Comparison of ENCODE assay signal across 17 cellular contexts in genomic region chr18:36590621-36591580, GRCh38.
"Had no signal": no experiment of that assay in that cellular context is flagged by ENCODE, and none has a peak within 500 bp of the region (broad histone marks: within the 10 kb centered on the region; RNA-seq: fewer than 3 reads in every experiment).

No MANE protein-coding gene starts in this region.

- H3K27ac ChIP-seq: gastrocnemius medialis, lower lobe of right lung, pancreas, tibial nerve, vagina had no signal

- H3K4me3 ChIP-seq: cardiac muscle cell, gastrocnemius medialis, heart right ventricle, lower lobe of right lung, pancreas, tibial nerve, vagina had no signal

- H3K27me3 Mint-ChIP-seq: activated naive CD8-positive, alpha-beta T cell treated with anti-CD3 and anti-CD28 coated beads, Interleukin-2, amount 50 U/mL, for 24 hours; activated T-helper 17 cell treated with anti-CD3 and anti-CD28 coated beads, Interleukin-2, amount 50 U/mL, for 72 hours had no signal

- H3K27me3 ChIP-seq: cardiac muscle cell, gastrocnemius medialis, heart right ventricle, pancreas, tibial nerve, vagina had no signal

- H3K4me1 Mint-ChIP-seq: activated naive CD8-positive, alpha-beta T cell treated with anti-CD3 and anti-CD28 coated beads, Interleukin-2, amount 50 U/mL, for 24 hours; activated T-helper 17 cell treated with anti-CD3 and anti-CD28 coated beads, Interleukin-2, amount 50 U/mL, for 72 hours had no signal

- H3K9me3 Mint-ChIP-seq: activated naive CD8-positive, alpha-beta T cell treated with anti-CD3 and anti-CD28 coated beads, Interleukin-2, amount 50 U/mL, for 24 hours; activated T-helper 17 cell treated with anti-CD3 and anti-CD28 coated beads, Interleukin-2, amount 50 U/mL, for 72 hours; neural crest cell; stimulated activated effector memory CD8-positive, alpha-beta T cell treated with anti-CD3 and anti-CD28 coated beads, Interleukin-12 subunit alpha, Interleukin-12 subunit beta, amount 100 ng/mL, for 72 hours had no signal

- H3K27ac Mint-ChIP-seq: activated naive CD8-positive, alpha-beta T cell treated with anti-CD3 and anti-CD28 coated beads, Interleukin-2, amount 50 U/mL, for 24 hours; activated T-helper 17 cell treated with anti-CD3 and anti-CD28 coated beads, Interleukin-2, amount 50 U/mL, for 72 hours; stimulated activated effector memory CD8-positive, alpha-beta T cell treated with anti-CD3 and anti-CD28 coated beads, Interleukin-12 subunit alpha, Interleukin-12 subunit beta, amount 100 ng/mL, for 72 hours had no signal

- H3K36me3 Mint-ChIP-seq: stimulated activated effector memory CD8-positive, alpha-beta T cell treated with anti-CD3 and anti-CD28 coated beads, Interleukin-12 subunit alpha, Interleukin-12 subunit beta, amount 100 ng/mL, for 72 hours had no signal

- H3K9me3 ChIP-seq: gastrocnemius medialis, heart right ventricle, lower lobe of right lung, pancreas, tibial nerve, vagina had no signal

- H3K4me3 Mint-ChIP-seq: activated naive CD8-positive, alpha-beta T cell treated with anti-CD3 and anti-CD28 coated beads, Interleukin-2, amount 50 U/mL, for 24 hours; activated T-helper 17 cell treated with anti-CD3 and anti-CD28 coated beads, Interleukin-2, amount 50 U/mL, for 72 hours; neural crest cell; stimulated activated effector memory CD8-positive, alpha-beta T cell treated with anti-CD3 and anti-CD28 coated beads, Interleukin-12 subunit alpha, Interleukin-12 subunit beta, amount 100 ng/mL, for 72 hours had no signal

- FAIRE-seq: colon, pancreas had no signal

- H3K36me3 ChIP-seq: gastrocnemius medialis, heart right ventricle, lower lobe of right lung, pancreas, tibial nerve, vagina had no signal

- H3K4me1 ChIP-seq: gastrocnemius medialis, lower lobe of right lung, pancreas, vagina had no signal

- DNase-seq: activated CD4-positive, alpha-beta T cell treated with anti-CD3 and anti-CD28 coated beads, Interleukin-2, amount 50 U/mL, for 1 hour; activated naive CD4-positive, alpha-beta T cell treated with Interleukin-2 at 50 U/mL for 16 hours; activated naive CD8-positive, alpha-beta T cell treated with anti-CD3 and anti-CD28 coated beads, Interleukin-2, amount 50 U/mL, for 24 hours; aorta; gastrocnemius medialis; heart right ventricle; left colon; lower lobe of right lung; midbrain; pancreas had no signal
